In genomic region chr2:64654063-64654811, GRCh38 we compare ENCODE assay signal across 1 cellular context.
TF ChIP-seq lines count a peak whose summit lies in the region.

No MANE protein-coding gene starts in this region.

TF ChIP-seq in HepG2, 621 proteins besides CTCF, POLR2A, EP300 and RAD21 (continued from another document and continues in another):
- TF ChIP-seq ZBED4 (CRISPR knock-in tag; IDR thresholded peaks at IDR 0.05; ENCODE audit: borderline replicate concordance) (peak; percentile 50; the same call in 1 of the 2 replicates), ZFP91 (CRISPR knock-in tag; IDR thresholded peaks at IDR 0.05; ENCODE audit: borderline replicate concordance) (peak; percentile 80), SPEN (CRISPR knock-in tag; IDR thresholded peaks at IDR 0.05; ENCODE audit: low read depth) (peak; percentile 42; the same call in 1 of the 2 replicates), SNAI1 (CRISPR knock-in tag; IDR thresholded peaks at IDR 0.05; ENCODE audit: borderline replicate concordance) (peak; percentile 76; the same call in 1 of the 2 replicates), MBD4 (IDR thresholded peaks at IDR 0.05; ENCODE audit: borderline replicate concordance, low read length) (no peak), ZNF577 (CRISPR knock-in tag; IDR thresholded peaks at IDR 0.05; ENCODE audit: borderline replicate concordance, low read depth) (no peak; the same call in 1 of the 2 replicates), ARID3A (IDR thresholded peaks at IDR 0.05; ENCODE audit: low read depth, low read length) (no peak), STAT6 (CRISPR knock-in tag; IDR thresholded peaks at IDR 0.05; ENCODE audit: borderline replicate concordance) (no peak; the same call in 1 of the 2 replicates), ZNF749 (CRISPR knock-in tag; IDR thresholded peaks at IDR 0.05; ENCODE audit: borderline replicate concordance) (no peak), ZHX1 (CRISPR knock-in tag; IDR thresholded peaks at IDR 0.05; ENCODE audit: low read depth) (peak; percentile 64), TCF12 (IDR thresholded peaks at IDR 0.05) (no peak), TCF12 (CRISPR knock-in tag; IDR thresholded peaks at IDR 0.05) (0 out of 2 replicates have a peak, but pooled peaks have one; percentile 28), RXRB (CRISPR knock-in tag; IDR thresholded peaks at IDR 0.05; ENCODE audit: borderline replicate concordance) (no peak), CSRNP2 (CRISPR knock-in tag; conservative IDR thresholded peaks at IDR 0.05; ENCODE audit: low read depth) (no peak), MTERF4 (CRISPR knock-in tag; IDR thresholded peaks at IDR 0.05) (no peak), ZFP62 (CRISPR knock-in tag; IDR thresholded peaks at IDR 0.05) (no peak), ZUFSP (CRISPR knock-in tag; IDR thresholded peaks at IDR 0.05; ENCODE audit: borderline replicate concordance) (no peak), ZBTB26 (CRISPR knock-in tag; IDR thresholded peaks at IDR 0.05; ENCODE audit: borderline replicate concordance) (peak; percentile 75; the same call in 1 of the 2 replicates), ZNF280D (CRISPR knock-in tag; IDR thresholded peaks at IDR 0.05) (0 out of 2 replicates have a peak, but pooled peaks have one; percentile 54), PATZ1 (CRISPR knock-in tag; IDR thresholded peaks at IDR 0.05) (peak; percentile 91), ZNF329 (CRISPR knock-in tag; IDR thresholded peaks at IDR 0.05; ENCODE audit: low read depth) (no peak; the same call in 1 of the 2 replicates), ZNF713 (CRISPR knock-in tag; IDR thresholded peaks at IDR 0.05) (no peak), ZNF282 (IDR thresholded peaks at IDR 0.05; ENCODE audit: partially characterized antibody) (no peak)
